In the genomic region with DNA sequence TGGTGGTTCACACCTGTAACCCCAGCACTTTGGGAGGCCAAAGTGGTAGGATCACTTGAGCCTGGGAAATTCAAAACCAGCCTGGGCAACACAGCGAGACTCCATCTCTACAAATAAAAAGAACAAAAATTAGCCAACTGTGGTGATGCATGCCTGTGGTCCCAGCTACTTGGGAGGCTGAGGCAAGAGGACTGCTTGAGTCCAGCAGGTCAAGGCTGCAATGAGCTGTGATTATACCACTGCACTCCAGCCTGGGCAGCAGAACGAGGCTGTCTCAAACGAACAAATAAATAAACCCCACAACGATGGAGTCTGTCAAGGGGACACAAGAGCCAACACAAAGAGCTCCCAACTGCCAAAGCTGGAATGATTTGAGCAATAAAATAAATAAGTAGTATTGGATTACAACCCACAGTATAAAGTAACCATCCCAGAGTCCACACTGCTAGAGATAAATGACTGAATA, we compare ENCODE assay signal across 14 cellular contexts. TPM values are rescaled to one million over a fixed set of nuclear protein-coding genes. Genes with fewer than 3 reads are reported as not detected.
A peak's percentile ranks its signal among the peaks of the same experiment; 100 is the strongest.
DNase-seq lines count a peak whose midpoint lies in the region; ATAC-seq, FAIRE-seq and TF ChIP-seq lines count a peak whose summit lies in the region.
"Had no signal": no experiment of that assay in that cellular context is flagged by ENCODE, and none has a peak within 500 bp of the region (broad histone marks: within the 10 kb centered on the region; RNA-seq: fewer than 3 reads in every experiment).

No MANE protein-coding gene starts in this region.

- H4K20me1 ChIP-seq in osteoblast (ENCODE audit: insufficient read depth, low read length), result no peaks in the 10 kb centered on the region

- H3K4me3 ChIP-seq in ACC112 (ENCODE audit: low read depth, low read length) (no peak overlapping the region), MG63 (no peak overlapping the region), astrocyte of the spinal cord (ENCODE audit: low read depth, low read length) (no peak overlapping the region), osteoblast (ENCODE audit: insufficient read depth, low read length) (no peak overlapping the region)
- H3K4me3 ChIP-seq: BLaER1 had no signal

- H3K27ac ChIP-seq in ACC112 (ENCODE audit: low read depth, low read length) (peak overlapping the region; percentile 4; the same call in 1 of the 2 replicates), osteoblast (ENCODE audit: low read depth, low read length) (peak overlapping the region; percentile 37)
- H3K27ac ChIP-seq: BLaER1 had no signal

- no peak for ATAC-seq in HG02571 (IDR thresholded peaks at IDR 0.05; ENCODE audit: unreplicated experiment)
- ATAC-seq: activated T-helper 17 cell treated with anti-CD3 and anti-CD28 coated beads, Interleukin-2, amount 50 U/mL, for 72 hours had no signal

- in situ Hi-C loops in astrocyte of the spinal cord (cut with HindIII; ENCODE audit: low sequenced_read_pairs), result no loop called here

- no peak for FAIRE-seq in GM12892 (lab: Jason Lieb, UNC)
- FAIRE-seq: bronchial epithelial cell, G401.6 had no signal

- H2AFZ ChIP-seq in ACC112 (ENCODE audit: low read length, unreplicated experiment) (no peak overlapping the region), osteoblast (ENCODE audit: low read length) (no peak overlapping the region)

- H3K9me3 ChIP-seq in MG63, result no peaks in the 10 kb centered on the region
- H3K9me3 ChIP-seq in osteoblast (ENCODE audit: low read depth, low read length), result no peaks in the 10 kb centered on the region

- H3K36me3 ChIP-seq in ACC112 (ENCODE audit: insufficient read depth, low read length) (0 out of 2 replicates have a peak, but pooled peaks cover 8% of the 10 kb centered on the region), MG63 (peaks cover 37% of the 10 kb centered on the region), osteoblast (ENCODE audit: insufficient read depth, low read length) (peaks cover 15% of the 10 kb centered on the region)

- H3K79me2 ChIP-seq in ACC112 (ENCODE audit: control insufficient read depth, insufficient read depth, low read length, unreplicated experiment) (peaks cover 49% of the 10 kb centered on the region), osteoblast (ENCODE audit: insufficient read depth, low read length) (peaks cover 74% of the 10 kb centered on the region)

- DNase-seq in MG63 (peak; percentile 82), astrocyte of the spinal cord (ENCODE audit: low read depth, low spot score) (peak; percentile 47), osteoblast (ENCODE audit: insufficient read length, low spot score, missing footprints) (no peak), HuH-7 (ENCODE audit: low spot score) (no peak), GM12892 (ENCODE audit: insufficient read length) (no peak)
- DNase-seq in activated CD4-positive, alpha-beta T cell treated with anti-CD3 and anti-CD28 coated beads, Interleukin-2, amount 50 U/mL, for 48 hours, result no peak
- DNase-seq: activated CD4-positive, alpha-beta T cell treated with anti-CD3 and anti-CD28 coated beads for 48 hours; hippocampal formation had no signal

- no peaks in the 10 kb centered on the region for H3K27me3 ChIP-seq in ACC112 (ENCODE audit: insufficient read depth, low read length)
- H3K27me3 ChIP-seq in MG63, result no peaks in the 10 kb centered on the region
- H3K27me3 ChIP-seq in osteoblast (ENCODE audit: insufficient read depth, low read length), result no peaks in the 10 kb centered on the region
- H3K27me3 ChIP-seq: BLaER1 had no signal

- no peak overlapping the region for H3K4me2 ChIP-seq in osteoblast (ENCODE audit: insufficient read depth, low read length)
- H3K4me2 ChIP-seq: BLaER1 had no signal

- TF ChIP-seq CTCF in astrocyte of the spinal cord (IDR thresholded peaks at IDR 0.05; ENCODE audit: low read depth, low read length), result no peak
- TF ChIP-seq CTCF in osteoblast (IDR thresholded peaks at IDR 0.05; ENCODE audit: extremely low read depth, low read depth, low read length), result no peak

- H3K4me1 ChIP-seq in ACC112 (ENCODE audit: control insufficient read depth, insufficient read depth, low read length, unreplicated experiment) (peaks cover 5% of the 10 kb centered on the region), osteoblast (ENCODE audit: insufficient read depth, low read length) (peaks cover 10% of the 10 kb centered on the region)

- no peak for TF ChIP-seq POLR2A in GM12892 (IDR thresholded peaks at IDR 0.05; ENCODE audit: low read depth, low read length)

RNA-seq across cellular contexts. Expression of a gene that starts 13.5 kb away (rescaled TPM):
- total RNA-seq in MG63 (2014; rRNA removed; shearing (Covaris generic); ENCODE audit: low replicate concordance), result 10.2 and 14.1 TPM in 2 replicates
- 13.6 and 18.8 TPM in 2 replicates for total RNA-seq in osteoblast
- polyA plus RNA-seq in GM12892 (2012; ENCODE audit: missing spikeins), result 20.2 TPM

Comparison
In these comparisons a context has a peak if more than half of its experiments do, and no peak if none do; other contexts are left out.
1. DNase-seq: peak in MG63 (single experiment) and astrocyte of the spinal cord (single experiment); none in osteoblast (single experiment), activated CD4-positive, alpha-beta T cell treated with anti-CD3 and anti-CD28 coated beads, Interleukin-2, amount 50 U/mL, for 48 hours (0 of 2), HuH-7 (single experiment) and GM12892 (single experiment).